13 cellular contexts compared by ENCODE assay signal in the genomic region with DNA sequence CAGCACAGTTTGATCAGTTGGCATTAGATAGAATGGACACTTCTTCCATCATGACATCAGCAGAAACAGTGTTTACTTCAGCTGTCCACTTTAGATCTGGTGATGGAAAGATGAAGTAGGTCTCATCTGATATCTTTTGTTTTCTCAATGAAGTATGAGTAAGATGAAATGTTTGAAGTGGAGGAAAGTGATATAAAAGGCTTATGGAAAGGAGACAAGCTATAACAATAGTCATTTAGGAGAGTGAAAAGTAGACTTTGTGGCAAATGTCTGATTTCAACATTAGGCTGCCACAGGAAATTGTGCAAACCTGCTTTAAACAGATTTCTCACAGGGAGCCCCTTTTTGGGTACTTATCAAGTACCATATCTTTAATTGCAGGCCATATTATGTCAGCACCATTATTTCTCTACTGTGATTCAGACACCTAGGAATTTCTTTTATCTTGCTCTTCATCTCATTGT. TPM values are rescaled to one million over a fixed set of nuclear protein-coding genes. Genes with fewer than 3 reads are reported as not detected.
DNase-seq lines count a peak whose midpoint lies in the region; ATAC-seq and TF ChIP-seq lines count a peak whose summit lies in the region.
"Had no signal": no experiment of that assay in that cellular context is flagged by ENCODE, and none has a peak within 500 bp of the region (broad histone marks: within the 10 kb centered on the region; RNA-seq: fewer than 3 reads in every experiment).

No MANE protein-coding gene starts in this region.

- peak overlapping the region; percentile 23 to 70; a peak in 3 of 4 replicates for H3K27ac ChIP-seq in SK-N-SH (ENCODE audit: low read depth in 2 of 2, low read length in 1 of 2)
- H3K27ac ChIP-seq: cardiac muscle cell, hepatocyte, KMS-11, testis had no signal

- POLR2A ChIA-PET in SK-N-SH (lab: Yijun Ruan, JAX) = no interaction called here

- no peaks in the 10 kb centered on the region for H3K9me2 ChIP-seq in SK-N-SH

- TF ChIP-seq EP300 in SK-N-SH (IDR thresholded peaks at IDR 0.05; ENCODE audit: borderline replicate concordance in 1 of 2, low read depth in 1 of 2, low read length in 1 of 2) = peak in 1 of 2 experiments; percentile 85; a peak in 3 of 4 replicates

- no peak for ATAC-seq in HG03039 (IDR thresholded peaks at IDR 0.05; ENCODE audit: unreplicated experiment)

- no peaks in the 10 kb centered on the region; a peak in 2 of 4 replicates for H3K4me1 ChIP-seq in SK-N-SH (ENCODE audit: control insufficient read depth in 1 of 2, insufficient read depth in 2 of 2, low read depth in 1 of 2, low read length in 1 of 2)
- H3K4me1 ChIP-seq: testis had no signal

- H3K79me2 ChIP-seq in SK-N-SH (ENCODE audit: insufficient read depth) = no peaks in the 10 kb centered on the region
- H3K79me2 ChIP-seq: hepatocyte had no signal

- no peaks in the 10 kb centered on the region for H4K20me1 ChIP-seq in SK-N-SH (ENCODE audit: insufficient read depth)

- no peaks in the 10 kb centered on the region for H3K27me3 ChIP-seq in SK-N-SH (ENCODE audit: insufficient read depth)
- H3K27me3 ChIP-seq: cardiac muscle cell, hepatocyte, testis had no signal

- TF ChIP-seq RAD21 in SK-N-SH (IDR thresholded peaks at IDR 0.05; ENCODE audit: low read length) = no peak

- no peaks in the 10 kb centered on the region for H3K36me3 ChIP-seq in SK-N-SH (replicated peaks in 1 of 2; ENCODE audit: control insufficient read depth in 1 of 2, insufficient read depth in 2 of 2, low read length in 1 of 2)
- H3K36me3 ChIP-seq: cardiac muscle cell had no signal

- no peak overlapping the region; the same call in 1 of the 2 replicates for H2AFZ ChIP-seq in SK-N-SH (ENCODE audit: low read depth)
- H2AFZ ChIP-seq: hepatocyte had no signal

- no peak for TF ChIP-seq CTCF in SK-N-SH (IDR thresholded peaks at IDR 0.05)

- peak overlapping the region; percentile 7; the same call in 1 of the 2 replicates for H3K4me2 ChIP-seq in SK-N-SH
- H3K4me2 ChIP-seq: hepatocyte, KMS-11 had no signal

- DNase-seq in DMS53 treated with DMSO at 0.1 percent for 48 hours (lab: John Stamatoyannopoulos, UW; ENCODE audit: unreplicated experiment) (peak; percentile 88), HT1080 (ENCODE audit: low read depth) (peak; percentile 55), SK-N-SH (no peak), glomerular endothelial cell (ENCODE audit: extremely low read depth, low read depth, low spot score) (peak; percentile 66), cardiac septum (ENCODE audit: low spot score) (no peak), GDM1 (lab: John Stamatoyannopoulos, UW) (no peak)
- DNase-seq in stimulated activated CD4-positive, alpha-beta T cell treated with anti-CD3 and anti-CD28 coated beads, Interleukin-4, amount 100 ng/mL, for 4 hours = no peak
- DNase-seq: activated CD4-positive, CD25-positive, alpha-beta regulatory T cell treated with anti-CD3 and anti-CD28 coated beads, Interleukin-2, amount 50 U/mL, for 72 hours; testis had no signal

- no peak overlapping the region; a peak in 1 of 4 replicates for H3K4me3 ChIP-seq in SK-N-SH (ENCODE audit: low read depth in 2 of 2, low read length in 1 of 2)
- H3K4me3 ChIP-seq: cardiac muscle cell, hepatocyte, testis had no signal

- H3K9ac ChIP-seq in SK-N-SH = no peak overlapping the region; the same call in 1 of the 2 replicates
- H3K9ac ChIP-seq: KMS-11 had no signal

- CTCF ChIA-PET in SK-N-SH (lab: Yijun Ruan, JAX) = interaction anchor here (0.6 kb wide), 1 partner anchor 62 kb away, joined by 3 read pairs; no protein-coding TSS in a partner anchor

- intact Hi-C loops in cardiac septum (cut with DNase I) = no loop called here

- H3K9me3 ChIP-seq in SK-N-SH = no peaks in the 10 kb centered on the region
- H3K9me3 ChIP-seq: testis had no signal

- H3F3A ChIP-seq in SK-N-SH (replicated peaks; ENCODE audit: insufficient read depth) = peaks cover 34% of the 10 kb centered on the region

TF ChIP-seq in SK-N-SH, 30 proteins besides CTCF, POLR2A, EP300 and RAD21 (continues in another document):
- TF ChIP-seq FOXM1 (IDR thresholded peaks at IDR 0.05; ENCODE audit: low read depth) (peak; percentile 81; the same call in 1 of the 2 replicates), TEAD4 (IDR thresholded peaks at IDR 0.05; ENCODE audit: borderline replicate concordance, insufficient read depth) (peak; percentile 91), TCF12 (IDR thresholded peaks at IDR 0.05) (peak; percentile 92), ZBTB33 (IDR thresholded peaks at IDR 0.05; ENCODE audit: borderline replicate concordance, low read depth) (peak; percentile 70; the same call in 1 of the 2 replicates), ELF1 (IDR thresholded peaks at IDR 0.05) (no peak), SIN3A (IDR thresholded peaks at IDR 0.05; ENCODE audit: borderline replicate concordance, low read depth, low read length) (no peak), NRF1 (IDR thresholded peaks at IDR 0.05; ENCODE audit: low read depth, low read length) (no peak), RFX5 (IDR thresholded peaks at IDR 0.05; ENCODE audit: low read length) (no peak), FOXJ3 (CRISPR knock-in tag; IDR thresholded peaks at IDR 0.05) (no peak), GATA2 (CRISPR knock-in tag; IDR thresholded peaks at IDR 0.05) (no peak), YY1 (IDR thresholded peaks at IDR 0.05; ENCODE audit: low read depth) (no peak), NFIC (IDR thresholded peaks at IDR 0.05; ENCODE audit: borderline replicate concordance) (peak; percentile 70; the same call in 1 of the 2 replicates), GABPA (IDR thresholded peaks at IDR 0.05; ENCODE audit: low read depth) (peak; percentile 8; the same call in 1 of the 2 replicates), SMC3 (IDR thresholded peaks at IDR 0.05; ENCODE audit: low read depth, low read length) (no peak), POLR2AphosphoS5 (IDR thresholded peaks at IDR 0.05; ENCODE audit: low read depth, low read length) (peak; percentile 51; the same call in 1 of the 2 replicates), EZH2phosphoT487 (IDR thresholded peaks at IDR 0.05; ENCODE audit: borderline replicate concordance, low read depth) (no peak), RXRA (IDR thresholded peaks at IDR 0.05; ENCODE audit: borderline replicate concordance, low read depth) (peak; percentile 58; the same call in 1 of the 2 replicates), MXI1 (IDR thresholded peaks at IDR 0.05; ENCODE audit: low read depth, low read length) (no peak), USF1 (IDR thresholded peaks at IDR 0.05; ENCODE audit: borderline replicate concordance, low read depth) (no peak), PBX3 (IDR thresholded peaks at IDR 0.05) (peak; percentile 81), FOSL2 (IDR thresholded peaks at IDR 0.05; ENCODE audit: borderline replicate concordance, low read depth) (peak; percentile 63), JUND (IDR thresholded peaks at IDR 0.05) (peak; percentile 92), CHD2 (IDR thresholded peaks at IDR 0.05; ENCODE audit: low read length, partially characterized antibody) (no peak), MAX (IDR thresholded peaks at IDR 0.05; ENCODE audit: low read depth) (peak; percentile 38; the same call in 1 of the 2 replicates), TAF1 (IDR thresholded peaks at IDR 0.05; ENCODE audit: borderline replicate concordance, low read depth, low read length) (no peak), MEF2A (IDR thresholded peaks at IDR 0.05; ENCODE audit: borderline replicate concordance, low read depth) (peak; percentile 64; the same call in 1 of the 2 replicates)

RNA-seq across cellular contexts. Expression of gene PDC, which starts 18.2 kb away (rescaled TPM):
- total RNA-seq in HT1080 (2014; rRNA removed; shearing (Covaris generic)) = not detected in 2 replicates
- not detected in 2 replicates for polyA plus RNA-seq in HT1080 (2015; cell fraction: cytosol; rRNA removed)
- polyA plus RNA-seq in HT1080 (2015; cell fraction: nucleus; rRNA removed) = not detected in 2 replicates
- polyA plus RNA-seq in SK-N-SH (2012; rRNA removed) = not detected in 2 replicates
- polyA plus RNA-seq in SK-N-SH (2012; cell fraction: cytosol; rRNA removed) = 0.09 and 0.13 TPM in 2 replicates
- not detected in 2 replicates for polyA plus RNA-seq in SK-N-SH (2012; cell fraction: nucleus; rRNA removed)
- total RNA-seq in glomerular endothelial cell (not detected in 2 replicates), cardiac septum (not detected)
- total RNA-seq: cardiac muscle cell, hepatocyte had no signal
- polyA plus RNA-seq: cardiac muscle cell, hepatocyte had no signal

Comparison
In these comparisons a context has a peak if more than half of its experiments do, and no peak if none do; other contexts are left out.
1. DNase-seq: peak in DMS53 treated with DMSO at 0.1 percent for 48 hours (single experiment), HT1080 (single experiment) and glomerular endothelial cell (single experiment); none in SK-N-SH (single experiment), cardiac septum (single experiment), GDM1 (single experiment) and stimulated activated CD4-positive, alpha-beta T cell treated with anti-CD3 and anti-CD28 coated beads, Interleukin-4, amount 100 ng/mL, for 4 hours (0 of 2).